ENCODE assay signal across 24 cellular contexts in the genomic region with DNA sequence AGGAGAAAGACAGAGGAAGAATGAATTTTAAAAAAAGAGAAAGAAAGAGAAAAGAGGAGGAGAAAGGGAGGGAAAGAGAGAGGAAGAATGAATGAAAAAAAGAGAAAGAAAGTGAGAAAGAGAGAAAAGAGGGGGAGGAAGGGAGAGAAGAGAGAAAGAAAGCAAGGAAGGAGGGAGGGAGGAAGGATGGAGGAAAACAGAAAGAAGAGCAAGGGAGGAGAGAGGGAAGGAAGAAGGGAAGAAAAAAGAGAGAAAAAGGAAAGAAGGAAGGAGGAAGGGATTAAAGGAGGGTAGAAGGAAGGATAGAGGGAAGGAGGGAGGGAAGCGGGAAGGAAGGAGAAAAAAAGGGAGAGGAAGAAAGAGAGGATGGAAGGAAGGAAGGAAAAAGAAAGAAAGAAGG.
"Had no signal": no experiment of that assay in that cellular context is flagged by ENCODE, and none has a peak within 500 bp of the region (broad histone marks: within the 10 kb centered on the region; RNA-seq: fewer than 3 reads in every experiment).

No MANE protein-coding gene starts in this region.

- H3K36me3 Mint-ChIP-seq: mesothelial cell of epicardium; naive B cell; stimulated activated naive B cell treated with anti-CD40 and anti-IgM and Interleukin-4, amounts not matched to agents 10 μg/mL and 1 μg/mL and 100 μg/mL, for 72 hours had no signal

- H3K36me3 ChIP-seq: colonic mucosa, gastrocnemius medialis, left lung, prostate gland, right lobe of liver, thoracic aorta, tibial nerve, upper lobe of right lung, uterus had no signal

- H3K9me3 Mint-ChIP-seq: dendritic cell treated with granulocyte-macrophage colony-stimulating factor and Interleukin-4, amounts not matched to agents 40 ng/mL and 50 ng/mL, for 4 days; endodermal cell; mesothelial cell of epicardium; nephron; stimulated activated naive B cell treated with anti-CD40 and anti-IgM and Interleukin-4, amounts not matched to agents 10 μg/mL and 1 μg/mL and 100 μg/mL, for 72 hours; stimulated activated naive CD8-positive, alpha-beta T cell treated with anti-CD3 and anti-CD28 coated beads, Interleukin-15, Interleukin-2, amounts not matched to agents 100 ng/mL and 50 ng/mL, for 24 hours had no signal

- H3K27ac ChIP-seq: colonic mucosa, epithelial cell of prostate, gastrocnemius medialis, left lung, prostate gland, right lobe of liver, thoracic aorta, tibial nerve, upper lobe of right lung, uterus had no signal

- ATAC-seq: gastrocnemius medialis, left lung, mucosa of descending colon had no signal

- H3K9me3 ChIP-seq: colonic mucosa, gastrocnemius medialis, left lung, mucosa of descending colon, prostate gland, right lobe of liver, thoracic aorta, tibial nerve, upper lobe of right lung, uterus had no signal

- H3K27ac Mint-ChIP-seq: dendritic cell treated with granulocyte-macrophage colony-stimulating factor and Interleukin-4, amounts not matched to agents 40 ng/mL and 50 ng/mL, for 4 days; endodermal cell; mesothelial cell of epicardium; naive B cell; stimulated activated naive B cell treated with anti-CD40 and anti-IgM and Interleukin-4, amounts not matched to agents 10 μg/mL and 1 μg/mL and 100 μg/mL, for 72 hours; stimulated activated naive CD8-positive, alpha-beta T cell treated with anti-CD3 and anti-CD28 coated beads, Interleukin-15, Interleukin-2, amounts not matched to agents 100 ng/mL and 50 ng/mL, for 24 hours had no signal

- DNase-seq: colonic mucosa; effector CD8-positive, alpha-beta T cell; endodermal cell; foreskin fibroblast; gastrocnemius medialis; kidney; left lung; mucosa of descending colon; naive B cell; nucleus accumbens; right lobe of liver; small intestine; stimulated activated CD4-positive, alpha-beta T cell treated with anti-CD3 and anti-CD28 coated beads, Interleukin-2, amount 100 ng/mL, for 48 hours; stimulated activated naive B cell treated with anti-CD40 and anti-IgM and Interleukin-4, amounts not matched to agents 10 μg/mL and 1 μg/mL and 100 μg/mL, for 72 hours; upper lobe of right lung; uterus had no signal

- H3K27me3 ChIP-seq: gastrocnemius medialis, uterus had no signal

- H3K4me3 Mint-ChIP-seq: dendritic cell treated with granulocyte-macrophage colony-stimulating factor and Interleukin-4, amounts not matched to agents 40 ng/mL and 50 ng/mL, for 4 days; mesothelial cell of epicardium; stimulated activated naive B cell treated with anti-CD40 and anti-IgM and Interleukin-4, amounts not matched to agents 10 μg/mL and 1 μg/mL and 100 μg/mL, for 72 hours; stimulated activated naive CD8-positive, alpha-beta T cell treated with anti-CD3 and anti-CD28 coated beads, Interleukin-15, Interleukin-2, amounts not matched to agents 100 ng/mL and 50 ng/mL, for 24 hours had no signal

- H3K4me3 ChIP-seq: colonic mucosa, gastrocnemius medialis, left lung, mucosa of descending colon, prostate gland, right lobe of liver, thoracic aorta, tibial nerve, upper lobe of right lung, uterus had no signal

- H3K4me1 ChIP-seq: colonic mucosa, gastrocnemius medialis, uterus had no signal
